In genomic region chr2:79219383-79219988, GRCh38 we compare ENCODE assay signal across 8 cellular contexts. TPM values are rescaled to one million over a fixed set of nuclear protein-coding genes. Genes with fewer than 3 reads are reported as not detected.
A peak's percentile ranks its signal among the peaks of the same experiment; 100 is the strongest.
DNase-seq lines count a peak whose midpoint lies in the region; ATAC-seq and TF ChIP-seq lines count a peak whose summit lies in the region.
"Had no signal": no experiment of that assay in that cellular context is flagged by ENCODE, and none has a peak within 500 bp of the region (broad histone marks: within the 10 kb centered on the region; RNA-seq: fewer than 3 reads in every experiment).

No MANE protein-coding gene starts in this region.

- H3K4me3 Mint-ChIP-seq in endothelial cell (ENCODE audit: unreplicated experiment): no peak overlapping the region

- intact Hi-C loops in sciatic nerve (cut with DNase I): no loop called here

- no peaks in the 10 kb centered on the region for H3K9me3 Mint-ChIP-seq in endothelial cell (ENCODE audit: unreplicated experiment)

- no peak overlapping the region for H3K4me2 ChIP-seq in neural cell (ENCODE audit: low read length)

- TF ChIP-seq CTCF in endothelial cell (IDR thresholded peaks at IDR 0.05; ENCODE audit: unreplicated experiment): peak; percentile 87
- peak; percentile 86 for TF ChIP-seq CTCF in neural cell (IDR thresholded peaks at IDR 0.05; ENCODE audit: poor library complexity, severe bottlenecking)

- no peaks in the 10 kb centered on the region for H3K36me3 Mint-ChIP-seq in endothelial cell (ENCODE audit: low read depth, unreplicated experiment)

- no peaks in the 10 kb centered on the region for H3K36me3 ChIP-seq in neural cell (ENCODE audit: insufficient read depth, low read length)

- H3K27me3 Mint-ChIP-seq in endothelial cell (ENCODE audit: unreplicated experiment): no peaks in the 10 kb centered on the region

- no peaks in the 10 kb centered on the region for H3K79me2 ChIP-seq in neural cell (replicated peaks; ENCODE audit: insufficient read depth, low read length)

- H3K9me2 ChIP-seq in neural cell (ENCODE audit: insufficient read depth, low read length): no peaks in the 10 kb centered on the region

- no peaks in the 10 kb centered on the region for H3K9me3 ChIP-seq in neural cell (ENCODE audit: low read length)

- H3K27ac ChIP-seq in neural cell (ENCODE audit: low read length): no peak overlapping the region

- no peaks in the 10 kb centered on the region for H3K27me3 ChIP-seq in neural cell (ENCODE audit: insufficient read depth, low read depth, low read length)

- H4K20me1 ChIP-seq in neural cell (ENCODE audit: insufficient read depth): no peaks in the 10 kb centered on the region

- DNase-seq in DMS53 treated with DMSO at 0.1 percent for 48 hours (lab: John Stamatoyannopoulos, UW; ENCODE audit: unreplicated experiment): peak; percentile 26
- DNase-seq in OCI-M1 (lab: John Stamatoyannopoulos, UW): peak; percentile 62
- peak; percentile 49 for DNase-seq in endothelial cell (ENCODE audit: low spot score)
- no peak for DNase-seq in sciatic nerve (ENCODE audit: low spot score)

- no peak overlapping the region for H3K9ac ChIP-seq in neural cell (ENCODE audit: low read length)

- peak; percentile 85 for TF ChIP-seq RAD21 in neural cell (conservative IDR thresholded peaks at IDR 0.05)

- no peaks in the 10 kb centered on the region for H3K4me1 Mint-ChIP-seq in endothelial cell (ENCODE audit: unreplicated experiment)

- TF ChIP-seq EP300 in neural cell (conservative IDR thresholded peaks at IDR 0.05; ENCODE audit: poor library complexity, severe bottlenecking): no peak

- no peak overlapping the region for H3K27ac Mint-ChIP-seq in endothelial cell (ENCODE audit: unreplicated experiment)

- no peak overlapping the region for H3K4me3 ChIP-seq in neural cell (ENCODE audit: low read length)

- ATAC-seq in GM18867 (IDR thresholded peaks at IDR 0.05; ENCODE audit: unreplicated experiment) (peak; percentile 91), HG03442 (IDR thresholded peaks at IDR 0.05; ENCODE audit: unreplicated experiment) (peak; percentile 82), sciatic nerve (no peak)

- no peak overlapping the region for H2AFZ ChIP-seq in neural cell (ENCODE audit: low read depth, low read length)

- H3F3A ChIP-seq in neural cell (ENCODE audit: insufficient read depth, low read length, poor library complexity, severe bottlenecking): no peaks in the 10 kb centered on the region

TF ChIP-seq in neural cell, 6 proteins besides CTCF, POLR2A, EP300 and RAD21:
- TF ChIP-seq SMC3 (conservative IDR thresholded peaks at IDR 0.05; ENCODE audit: poor library complexity) (peak; percentile 87), POLR2AphosphoS5 (IDR thresholded peaks at IDR 0.05) (no peak)
TF ChIP-seq in neural cell: peak in this region for 1.

RNA-seq across cellular contexts. Expression of gene REG3A, which starts 59.9 kb away (rescaled TPM):
- total RNA-seq in endothelial cell (ENCODE audit: unreplicated experiment): not detected
- polyA plus RNA-seq in neural cell: not detected in 2 replicates
- not detected in 2 replicates for polyA minus RNA-seq in neural cell
- total RNA-seq in sciatic nerve: 2.3 TPM
- total RNA-seq: subcutaneous adipose tissue had no signal
